25 cellular contexts compared by ENCODE assay signal in the genomic region with DNA sequence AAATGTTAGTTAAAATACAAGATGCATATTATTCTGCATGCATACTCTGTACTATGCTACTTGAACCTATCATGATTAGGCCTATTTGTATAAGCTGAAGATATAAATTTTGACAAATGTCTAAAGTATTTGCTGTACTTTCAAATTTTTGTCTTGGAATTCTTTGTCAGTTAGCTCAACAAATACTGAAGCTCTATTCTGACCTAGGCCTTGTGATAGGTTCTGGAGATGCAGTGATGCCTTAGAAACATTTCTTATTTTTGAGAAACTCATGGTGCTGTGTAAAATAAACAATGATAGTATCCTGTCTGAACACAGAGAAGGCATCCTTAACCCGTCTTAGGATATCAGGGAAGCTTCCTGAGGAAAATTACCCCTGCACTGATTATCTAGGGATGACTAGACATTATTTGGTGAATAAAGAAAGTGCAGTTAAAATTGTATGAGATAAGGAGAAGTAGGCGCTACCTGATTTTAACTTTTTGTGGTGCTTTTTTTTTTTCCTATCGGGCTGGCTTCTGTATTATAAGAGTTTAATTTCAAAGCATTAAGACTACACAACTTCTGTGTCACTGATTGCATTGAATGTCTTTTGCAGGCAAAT. TPM values are rescaled to one million over a fixed set of nuclear protein-coding genes. Genes with fewer than 3 reads are reported as not detected.
DNase-seq lines count a peak whose midpoint lies in the region; TF ChIP-seq lines count a peak whose summit lies in the region.
"Had no signal": no experiment of that assay in that cellular context is flagged by ENCODE, and none has a peak within 500 bp of the region (broad histone marks: within the 10 kb centered on the region; RNA-seq: fewer than 3 reads in every experiment).

No MANE protein-coding gene starts in this region.

- DNase-seq in GM23248 (peak; percentile 36), chondrocyte (ENCODE audit: low spot score) (no peak), mesenchymal stem cell (peak; percentile 29), NCI-H146 (lab: John Stamatoyannopoulos, UW) (no peak), SJCRH30 (no peak), midbrain (lab: John Stamatoyannopoulos, UW) (no peak), GM13976 (ENCODE audit: low spot score) (no peak)
- DNase-seq: activated B cell treated with CpG ODN at 0.5 μM for 24 hours; activated CD4-positive, alpha-beta memory T cell treated with anti-CD3 and anti-CD28 coated beads for 36 hours; amygdala; caudate nucleus; CD4-positive, alpha-beta T cell; DMS 273 treated with DMSO at 0.1 percent for 48 hours; effector CD4-positive, alpha-beta T cell; esophagus squamous epithelium; glutamatergic neuron; H9; left ventricle myocardium inferior; mucosa of descending colon; NCI-H187 treated with DMSO at 0.1 percent for 48 hours; NCI-H2227 treated with DMSO at 0.1 percent for 48 hours; stimulated activated CD8-positive, alpha-beta memory T cell treated with anti-CD3 and anti-CD28 coated beads, Interleukin-4, amount 100 ng/mL, for 48 hours; substantia nigra; T-helper 9 cell had no signal

- H3K27ac Mint-ChIP-seq in chondrocyte (ENCODE audit: unreplicated experiment): peak overlapping the region; percentile 75
- H3K27ac Mint-ChIP-seq: activated CD4-positive, alpha-beta memory T cell treated with anti-CD3 and anti-CD28 coated beads for 36 hours; CD4-positive, alpha-beta T cell had no signal

- H3K9me3 ChIP-seq in GM23248 (ENCODE audit: low read depth) (no peaks in the 10 kb centered on the region), mesenchymal stem cell (ENCODE audit: control insufficient read depth, low read length) (no peaks in the 10 kb centered on the region), SJCRH30 (replicated peaks) (no peaks in the 10 kb centered on the region)
- H3K9me3 ChIP-seq: esophagus squamous epithelium, left ventricle myocardium inferior, mucosa of descending colon had no signal

- peaks cover 38% of the 10 kb centered on the region for H3K4me1 Mint-ChIP-seq in chondrocyte (ENCODE audit: low read depth)

- no peak overlapping the region for H3K23ac ChIP-seq in mesenchymal stem cell (ENCODE audit: low read length in 2 of 2)

- no peak overlapping the region for H2AK5ac ChIP-seq in mesenchymal stem cell (ENCODE audit: low read length, severe bottlenecking)

- H3K79me2 ChIP-seq in ACC112 (ENCODE audit: control insufficient read depth, insufficient read depth, low read length, unreplicated experiment): peaks cover 26% of the 10 kb centered on the region
- H3K79me2 ChIP-seq in GM23248 (ENCODE audit: insufficient read depth): peaks cover 100% of the 10 kb centered on the region

- H3K79me1 ChIP-seq in mesenchymal stem cell (replicated peaks; ENCODE audit: low read length, poor library complexity, severe bottlenecking): peaks cover 20% of the 10 kb centered on the region

- H3K27me3 Mint-ChIP-seq in chondrocyte (ENCODE audit: low read depth): no peaks in the 10 kb centered on the region
- H3K27me3 Mint-ChIP-seq: activated B cell treated with CpG ODN at 0.5 μM for 24 hours; activated CD4-positive, alpha-beta memory T cell treated with anti-CD3 and anti-CD28 coated beads for 36 hours; CD4-positive, alpha-beta T cell had no signal

- H2BK12ac ChIP-seq in mesenchymal stem cell (ENCODE audit: low read length in 2 of 2): no peak overlapping the region

- no peaks in the 10 kb centered on the region for H3K9me3 Mint-ChIP-seq in chondrocyte (ENCODE audit: low read depth)
- H3K9me3 Mint-ChIP-seq: activated CD4-positive, alpha-beta memory T cell treated with anti-CD3 and anti-CD28 coated beads for 36 hours; CD4-positive, alpha-beta T cell; H9 had no signal

- no peaks in the 10 kb centered on the region; the same call in 1 of the 2 replicates for H4K20me1 ChIP-seq in GM23248 (ENCODE audit: insufficient read depth)

- no peaks in the 10 kb centered on the region for H3K27me3 ChIP-seq in ACC112 (ENCODE audit: insufficient read depth, low read length)
- H3K27me3 ChIP-seq in GM23248 (replicated peaks; ENCODE audit: insufficient read depth): no peaks in the 10 kb centered on the region
- H3K27me3 ChIP-seq in mesenchymal stem cell (ENCODE audit: control insufficient read depth in 1 of 2, insufficient read depth in 1 of 2, low read length in 2 of 2): no peaks in the 10 kb centered on the region
- no peaks in the 10 kb centered on the region for H3K27me3 ChIP-seq in SJCRH30
- H3K27me3 ChIP-seq: esophagus squamous epithelium had no signal

- H3K9me2 ChIP-seq in GM23248 (ENCODE audit: insufficient read depth): no peaks in the 10 kb centered on the region

- H3K4me3 Mint-ChIP-seq in chondrocyte (ENCODE audit: unreplicated experiment): no peak overlapping the region
- H3K4me3 Mint-ChIP-seq: activated B cell treated with CpG ODN at 0.5 μM for 24 hours; activated CD4-positive, alpha-beta memory T cell treated with anti-CD3 and anti-CD28 coated beads for 36 hours; CD4-positive, alpha-beta T cell; H9 had no signal

- peak overlapping the region; percentile 18 for H3K4me2 ChIP-seq in GM23248 (ENCODE audit: unreplicated experiment)
- H3K4me2 ChIP-seq in mesenchymal stem cell (ENCODE audit: low read length, poor library complexity, severe bottlenecking): no peak overlapping the region

- no peak overlapping the region for H3K18ac ChIP-seq in mesenchymal stem cell (ENCODE audit: low read depth in 1 of 2, low read length in 2 of 2)

- H3K4me3 ChIP-seq in ACC112 (ENCODE audit: low read depth, low read length) (no peak overlapping the region), GM23248 (no peak overlapping the region), mesenchymal stem cell (ENCODE audit: insufficient read depth in 1 of 2, low read depth in 1 of 2, low read length in 2 of 2) (no peak overlapping the region), SJCRH30 (no peak overlapping the region)
- H3K4me3 ChIP-seq: esophagus squamous epithelium, left ventricle myocardium inferior, mucosa of descending colon had no signal

- no peak overlapping the region for H4K91ac ChIP-seq in mesenchymal stem cell (ENCODE audit: low read length)

- H2BK120ac ChIP-seq in mesenchymal stem cell (ENCODE audit: low read depth, low read length): no peak overlapping the region

- no peaks in the 10 kb centered on the region for H3K36me3 ChIP-seq in ACC112 (ENCODE audit: insufficient read depth, low read length)
- H3K36me3 ChIP-seq in GM23248 (ENCODE audit: low read depth): no peaks in the 10 kb centered on the region
- peaks cover 0 to 4% of the 10 kb centered on the region in 2 experiments for H3K36me3 ChIP-seq in mesenchymal stem cell (ENCODE audit: control insufficient read depth in 1 of 2, insufficient read depth in 2 of 2, low read depth in 1 of 2, low read length in 2 of 2)
- H3K36me3 ChIP-seq in SJCRH30: peaks cover 3% of the 10 kb centered on the region
- H3K36me3 ChIP-seq: esophagus squamous epithelium, left ventricle myocardium inferior had no signal

- peak overlapping the region; percentile 27 for H3K27ac ChIP-seq in ACC112 (ENCODE audit: low read depth, low read length)
- H3K27ac ChIP-seq in GM23248: peak overlapping the region; percentile 18
- peak overlapping the region; percentile 38 for H3K27ac ChIP-seq in mesenchymal stem cell (ENCODE audit: low read length, poor library complexity, severe bottlenecking)
- no peak overlapping the region for H3K27ac ChIP-seq in SJCRH30
- H3K27ac ChIP-seq: esophagus squamous epithelium, left ventricle myocardium inferior had no signal

- H3K4ac ChIP-seq in mesenchymal stem cell (ENCODE audit: low read depth in 1 of 2, low read length in 2 of 2): no peak overlapping the region

- H3K9ac ChIP-seq in GM23248: peak overlapping the region; percentile 8; the same call in 1 of the 2 replicates
- H3K9ac ChIP-seq in mesenchymal stem cell (ENCODE audit: low read length): no peak overlapping the region

- no peak overlapping the region for H4K8ac ChIP-seq in mesenchymal stem cell (ENCODE audit: low read length)

- H3K14ac ChIP-seq in mesenchymal stem cell (ENCODE audit: low read length in 2 of 2): no peak overlapping the region

- H3F3A ChIP-seq in GM23248 (ENCODE audit: insufficient read depth): peaks cover 13% of the 10 kb centered on the region

- no peak for TF ChIP-seq CTCF in chondrocyte (IDR thresholded peaks at IDR 0.05)
- no peak for TF ChIP-seq CTCF in GM13976 (IDR thresholded peaks at IDR 0.05; ENCODE audit: borderline replicate concordance, control extremely low read depth, extremely low read depth, insufficient read depth, missing control alignments)

- H2BK15ac ChIP-seq in mesenchymal stem cell (ENCODE audit: low read depth, poor library complexity, severe bottlenecking): no peak overlapping the region

- peaks cover 12% of the 10 kb centered on the region for H3K4me1 ChIP-seq in ACC112 (ENCODE audit: control insufficient read depth, insufficient read depth, low read length, unreplicated experiment)
- H3K4me1 ChIP-seq in GM23248 (ENCODE audit: insufficient read depth): peaks cover 10% of the 10 kb centered on the region
- no peaks in the 10 kb centered on the region for H3K4me1 ChIP-seq in mesenchymal stem cell (ENCODE audit: control insufficient read depth, insufficient read depth, low read depth, low read length)
- H3K4me1 ChIP-seq in SJCRH30: no peaks in the 10 kb centered on the region
- H3K4me1 ChIP-seq: esophagus squamous epithelium had no signal

- H2BK5ac ChIP-seq in mesenchymal stem cell (ENCODE audit: low read depth, low read length, poor library complexity, severe bottlenecking): no peak overlapping the region

- 96% methylated on average over 3 of the region's 3 CpGs for WGBS in GM23248 (ENCODE audit: low coverage in 1 of 2, low lambda C conversion rate in 2 of 2, missing lambda C conversion rate in 2 of 2), 2 experiments
- 65% methylated on average over 3 of the region's 3 CpGs for WGBS in mesenchymal stem cell

- H2AFZ ChIP-seq in ACC112 (ENCODE audit: low read length, unreplicated experiment) (no peak overlapping the region), GM23248 (no peak overlapping the region), mesenchymal stem cell (ENCODE audit: low read depth, low read length) (no peak overlapping the region)

- in situ Hi-C loops in GM23248 (cut with MboI) (no loop called here), GM13976 (cut with MboI; ENCODE audit: low sequenced_read_pairs, unreplicated experiment) (loop anchor here (25.0 kb wide), 1 partner anchor 92 kb away; no protein-coding TSS in a partner anchor)

- peaks cover 4% of the 10 kb centered on the region for H3K36me3 Mint-ChIP-seq in chondrocyte (ENCODE audit: low read depth)

RNA-seq across cellular contexts. Expression of gene MOB1B, which starts 43.4 kb away (rescaled TPM):
- 10.2 and 11.6 TPM in 2 replicates for total RNA-seq in GM23248 (2014; rRNA removed; shearing (Covaris generic))
- polyA plus RNA-seq in GM23248 (2016; fragmentation: Nextera tagmentation; extraction: Ambion mirVana): 7.1 and 7.5 TPM in 2 replicates
- total RNA-seq in chondrocyte: 23.3 to 28.8 TPM (median 27.0 TPM) in 3 replicates
- polyA plus RNA-seq in mesenchymal stem cell (2013, experiment 1 of 2): 11.2 TPM
- polyA plus RNA-seq in mesenchymal stem cell (2013, experiment 2 of 2): 11.7 TPM
- total RNA-seq in SJCRH30 (2014; rRNA removed; shearing (Covaris generic)): 17.9 and 20.4 TPM in 2 replicates

RNA-seq across cellular contexts. Expression of gene DCK, which starts 47.9 kb away (rescaled TPM):
- total RNA-seq in GM23248 (2014; rRNA removed; shearing (Covaris generic)): 32.6 and 33.1 TPM in 2 replicates
- 40.3 and 40.6 TPM in 2 replicates for polyA plus RNA-seq in GM23248 (2016; fragmentation: Nextera tagmentation; extraction: Ambion mirVana)
- 14.0 to 16.7 TPM (median 14.9 TPM) in 3 replicates for total RNA-seq in chondrocyte
- 8.9 TPM for polyA plus RNA-seq in mesenchymal stem cell (2013, experiment 1 of 2)
- polyA plus RNA-seq in mesenchymal stem cell (2013, experiment 2 of 2): 10.1 TPM
- total RNA-seq in SJCRH30 (2014; rRNA removed; shearing (Covaris generic)): 50.5 and 61.0 TPM in 2 replicates

Comparison
In these comparisons a context has a peak if more than half of its experiments do, and no peak if none do; other contexts are left out.
1. DNase-seq: peak in GM23248 (single experiment) and mesenchymal stem cell (single experiment); none in chondrocyte (single experiment), NCI-H146 (single experiment), SJCRH30 (0 of 2), midbrain (single experiment) and GM13976 (single experiment).